Comparison of ENCODE assay signal across 9 cellular contexts in the genomic region with DNA sequence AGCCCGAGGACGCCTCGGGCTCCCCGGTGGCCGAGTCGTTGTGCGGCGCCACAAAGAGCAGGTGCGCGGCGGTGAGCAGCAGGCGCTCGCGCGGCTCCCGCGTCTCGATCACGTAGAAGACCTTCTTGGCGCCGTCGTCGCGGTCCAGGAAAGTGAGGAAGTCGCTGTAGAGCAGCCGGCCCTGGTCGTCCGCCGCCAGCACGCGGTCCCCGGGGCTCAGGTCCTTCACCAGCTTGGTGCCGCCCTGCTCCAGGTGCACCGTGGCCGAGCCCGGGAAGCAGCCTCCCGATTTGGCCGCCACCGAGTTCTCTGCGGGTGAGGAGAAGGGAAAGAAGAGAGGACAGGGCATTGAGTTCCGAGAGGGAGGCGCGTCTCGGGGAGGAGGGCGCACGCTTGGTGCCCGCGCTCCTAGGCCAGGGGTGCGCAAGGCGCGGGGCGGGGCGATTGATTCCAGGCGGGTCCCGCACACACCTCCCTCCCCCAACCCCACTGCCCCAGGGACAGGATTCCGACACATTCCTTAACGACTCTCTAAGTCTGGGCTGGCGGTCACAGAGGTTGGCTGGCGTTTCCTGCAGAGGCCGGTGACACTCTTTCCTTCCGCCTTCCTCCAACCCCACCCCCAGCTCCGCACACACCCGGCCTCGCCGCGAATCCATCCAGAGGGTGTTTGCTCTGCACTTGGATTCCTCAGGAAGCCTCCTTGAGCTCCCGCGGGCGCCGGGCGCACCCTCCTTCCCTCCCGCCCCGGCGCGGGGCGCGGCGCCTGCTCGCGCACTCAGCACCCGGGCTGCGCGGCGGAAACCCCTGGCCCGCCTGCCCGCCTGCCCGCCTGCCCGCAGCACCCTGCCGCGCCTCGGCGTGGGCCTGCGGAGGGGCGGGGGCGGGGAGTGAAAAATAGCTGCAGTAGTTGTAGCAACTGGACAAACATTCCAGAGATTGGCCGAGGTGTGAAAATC. TPM values are rescaled to one million over a fixed set of nuclear protein-coding genes. Genes with fewer than 3 reads are reported as not detected.
DNase-seq lines count a peak whose midpoint lies in the region; ATAC-seq and TF ChIP-seq lines count a peak whose summit lies in the region.
"Had no signal": no experiment of that assay in that cellular context is flagged by ENCODE, and none has a peak within 500 bp of the region (broad histone marks: within the 10 kb centered on the region; RNA-seq: fewer than 3 reads in every experiment).

No MANE protein-coding gene starts in this region.

- H3K36me3 ChIP-seq in PC-3 (ENCODE audit: low read depth, low read length), result no peaks in the 10 kb centered on the region
- no peaks in the 10 kb centered on the region for H3K36me3 ChIP-seq in fibroblast of lung (ENCODE audit: control insufficient read depth, insufficient read depth, low read length)

- H3K9ac ChIP-seq in PC-3 (ENCODE audit: low read length) (no peak overlapping the region), fibroblast of lung (ENCODE audit: insufficient read depth, low read length) (no peak overlapping the region)

- H3K9me2 ChIP-seq in PC-3 (replicated peaks; ENCODE audit: low read length), result no peaks in the 10 kb centered on the region

- BruUV-seq in PC-3 (replicated peaks; lab: Mats Ljungman, UMichigan), result no TSS peak

- H3K27ac ChIP-seq in PC-3 (ENCODE audit: low read length) (no peak overlapping the region), fibroblast of lung (ENCODE audit: insufficient read depth, low read length) (no peak overlapping the region)
- H3K27ac ChIP-seq: VCaP had no signal

- H3K79me2 ChIP-seq in PC-3 (ENCODE audit: low read length), result no peaks in the 10 kb centered on the region
- no peaks in the 10 kb centered on the region for H3K79me2 ChIP-seq in fibroblast of lung (ENCODE audit: control insufficient read depth, insufficient read depth, low read length)

- POLR2A ChIA-PET in PC-3 (lab: Charles Lee; ENCODE audit: unreplicated experiment), result no interaction called here

- H3K4me3 ChIP-seq in PC-3 (ENCODE audit: low read length) (peak overlapping the region; percentile 68), fibroblast of lung (replicated peaks in 1 of 4; ENCODE audit: control extremely low read depth in 1 of 4, insufficient read depth in 1 of 4, low read depth in 3 of 4, low read length in 4 of 4) (peak overlapping the region; percentile 16 to 43 (median 28))

- TF ChIP-seq CTCF in PC-3 (conservative IDR thresholded peaks at IDR 0.05; ENCODE audit: low read depth, low read length), result no peak
- no peak for TF ChIP-seq CTCF in fibroblast of lung (conservative IDR thresholded peaks at IDR 0.05 in 1 of 2, IDR thresholded peaks at IDR 0.05 in 1 of 2; ENCODE audit: low read depth in 1 of 2, low read length in 2 of 2)

- intact Hi-C loops in PC-3 (cut with micrococcal nuclease), result loop anchor here (2.0 to 5.0 kb wide), 3 partner anchors 353 to 959 kb away; no protein-coding TSS in a partner anchor
- intact Hi-C loops in sciatic nerve (cut with DNase I), result no loop called here

- H3K27me3 ChIP-seq in PC-3 (ENCODE audit: low read length) (peaks cover 7% of the 10 kb centered on the region), fibroblast of lung (ENCODE audit: control insufficient read depth, insufficient read depth, low read length) (peaks cover 35% of the 10 kb centered on the region)

- in situ Hi-C loops in ACHN (cut with HindIII; ENCODE audit: low pct_ligation_motif_present, low pct_unique_long_range_greater_than_20kb, low sequenced_read_pairs), result no loop called here

- H3K9me3 ChIP-seq in PC-3 (ENCODE audit: low read length), result no peaks in the 10 kb centered on the region
- no peaks in the 10 kb centered on the region for H3K9me3 ChIP-seq in fibroblast of lung (ENCODE audit: control insufficient read depth, insufficient read depth, low read depth, low read length)

- CTCF ChIA-PET in PC-3 (lab: Charles Lee), result no interaction called here

- DNase-seq in DMS79 treated with DMSO at 0.1 percent for 48 hours (lab: John Stamatoyannopoulos, UW) (peak; percentile 35), DMS79 (lab: John Stamatoyannopoulos, UW) (no peak), PC-3 (peak; percentile 53), fibroblast of lung (ENCODE audit: low read depth in 2 of 2) (peak in 1 of 2 donors; percentile 12), sciatic nerve (ENCODE audit: low spot score) (peak; percentile 48), inferior parietal cortex (ENCODE audit: extremely low spot score) (no peak), ACHN (no peak)

- peak overlapping the region; percentile 87 for H2AFZ ChIP-seq in PC-3 (ENCODE audit: low read length)
- no peak overlapping the region for H2AFZ ChIP-seq in fibroblast of lung (ENCODE audit: low read length)

- H4K20me1 ChIP-seq in PC-3 (ENCODE audit: low read length) (no peaks in the 10 kb centered on the region), fibroblast of lung (ENCODE audit: control insufficient read depth, extremely low read depth, insufficient read depth, low read length) (no peaks in the 10 kb centered on the region)

- ATAC-seq in PC-3 (peak; percentile 30), sciatic nerve (no peak), HG03280 (IDR thresholded peaks at IDR 0.05; ENCODE audit: unreplicated experiment) (no peak)

- H3K4me1 ChIP-seq in PC-3 (ENCODE audit: insufficient read depth, low read length) (peaks cover 8% of the 10 kb centered on the region; the same call in 1 of the 2 replicates), fibroblast of lung (ENCODE audit: control insufficient read depth, extremely low read depth, insufficient read depth, low read length) (peaks cover 3% of the 10 kb centered on the region)

- H3F3A ChIP-seq in PC-3 (ENCODE audit: low read length, unreplicated experiment), result no peaks in the 10 kb centered on the region

- H3K4me2 ChIP-seq in PC-3 (ENCODE audit: low read length), result peak overlapping the region; percentile 96
- peak overlapping the region; percentile 58 for H3K4me2 ChIP-seq in fibroblast of lung (ENCODE audit: extremely low read depth, insufficient read depth, low read length)

RNA-seq across cellular contexts. Expression of a gene that starts 8.6 kb away (rescaled TPM):
- 0.11 and 0.12 TPM in 2 replicates for total RNA-seq in PC-3 (2014; rRNA removed)
- under 0.01 TPM in 2 replicates for total RNA-seq in fibroblast of lung
- polyA plus RNA-seq in fibroblast of lung, result not detected in 2 replicates
- 0.07 TPM in 1 of 2 replicates, not detected in the other for polyA plus RNA-seq in fibroblast of lung (2012)
- polyA minus RNA-seq in fibroblast of lung (ENCODE audit: low replicate concordance), result not detected in 2 replicates
- 16.7 TPM for total RNA-seq in sciatic nerve

Comparison
In these comparisons a context has a peak if more than half of its experiments do, and no peak if none do; other contexts are left out.
1. DNase-seq: peak in DMS79 treated with DMSO at 0.1 percent for 48 hours (single experiment), PC-3 (single experiment) and sciatic nerve (single experiment); none in DMS79 (single experiment), inferior parietal cortex (single experiment) and ACHN (single experiment).
2. RNA of a gene that starts 8.6 kb away (total RNA-seq): 16.7 TPM in sciatic nerve (single experiment); 0.11 to 0.12 TPM in PC-3 and under 0.01 TPM in fibroblast of lung; every median in the first group is over 10 times any median in the second.